Comparison of ENCODE assay signal across 1 cellular context in genomic region chr7:128909605-128910568, GRCh38.
TF ChIP-seq lines count a peak whose summit lies in the region.

No MANE protein-coding gene starts in this region.

TF ChIP-seq in HepG2, 621 proteins besides CTCF, POLR2A, EP300 and RAD21:
- TF ChIP-seq AGO1 (IDR thresholded peaks at IDR 0.05; ENCODE audit: low read depth, low read length, poor library complexity, severe bottlenecking) (no peak), ZNF687 (CRISPR knock-in tag; IDR thresholded peaks at IDR 0.05) (peak; percentile 36), ZNF777 (CRISPR knock-in tag; IDR thresholded peaks at IDR 0.05) (peak; percentile 40; the same call in 1 of the 2 replicates)
